22 cellular contexts compared by ENCODE assay signal in genomic region chr12:48580831-48581230, GRCh38. TPM values are rescaled to one million over a fixed set of nuclear protein-coding genes. Genes with fewer than 3 reads are reported as not detected.
"Had no signal": no experiment of that assay in that cellular context is flagged by ENCODE, and none has a peak within 500 bp of the region (broad histone marks: within the 10 kb centered on the region; RNA-seq: fewer than 3 reads in every experiment).

No MANE protein-coding gene starts in this region.

- H3K4me3 ChIP-seq: heart left ventricle, lung, skin epidermis, tibial nerve, vagina had no signal

- DNase-seq: activated CD4-positive, alpha-beta T cell treated with anti-CD3 and anti-CD28 coated beads, Interleukin-2, amount 50 U/mL, for 1 hour; activated CD8-positive, alpha-beta memory T cell treated with anti-CD3 and anti-CD28 coated beads for 24 hours; anterior cingulate cortex; brain microvascular endothelial cell; cerebellar nuclear complex; effector CD8-positive, alpha-beta T cell; heart left ventricle; midbrain; right cardiac atrium; stimulated activated CD4-positive, alpha-beta T cell treated with anti-CD3 and anti-CD28 coated beads, Interleukin-4, amount 100 ng/mL, for 24 hours; stimulated activated naive CD4-positive, alpha-beta T cell had no signal

- ATAC-seq: heart left ventricle, right cardiac atrium had no signal

- H3K36me3 ChIP-seq: brain microvascular endothelial cell, heart left ventricle, tibial nerve, vagina had no signal

- H3K27ac Mint-ChIP-seq: progenitor cell of endocrine pancreas had no signal

- H3K4me1 ChIP-seq: heart left ventricle, tibial nerve, vagina had no signal

- H3K27me3 ChIP-seq: brain microvascular endothelial cell, tibial nerve, vagina had no signal

- H3K9me3 ChIP-seq: heart left ventricle, tibial nerve, vagina had no signal

- H3K27me3 Mint-ChIP-seq: progenitor cell of endocrine pancreas had no signal

- H3K27ac ChIP-seq: brain microvascular endothelial cell, heart left ventricle, skin epidermis, tibial nerve, vagina had no signal

RNA-seq across cellular contexts. Expression of gene LALBA, which starts 11.0 kb away (rescaled TPM):
- total RNA-seq: endothelial cell of umbilical vein, fibroblast of lung, frontal cortex, heart left ventricle, lung, myocyte, omental fat pad, progenitor cell of endocrine pancreas, right cardiac atrium, subcutaneous adipose tissue, tibial nerve, vagina had no signal

RNA-seq across cellular contexts. Expression of gene OR8S1, which starts 55.4 kb away (rescaled TPM):
- total RNA-seq: endothelial cell of umbilical vein, fibroblast of lung, frontal cortex, heart left ventricle, lung, myocyte, omental fat pad, progenitor cell of endocrine pancreas, right cardiac atrium, subcutaneous adipose tissue, vagina had no signal
